Comparison of ENCODE assay signal across 8 cellular contexts in the genomic region with DNA sequence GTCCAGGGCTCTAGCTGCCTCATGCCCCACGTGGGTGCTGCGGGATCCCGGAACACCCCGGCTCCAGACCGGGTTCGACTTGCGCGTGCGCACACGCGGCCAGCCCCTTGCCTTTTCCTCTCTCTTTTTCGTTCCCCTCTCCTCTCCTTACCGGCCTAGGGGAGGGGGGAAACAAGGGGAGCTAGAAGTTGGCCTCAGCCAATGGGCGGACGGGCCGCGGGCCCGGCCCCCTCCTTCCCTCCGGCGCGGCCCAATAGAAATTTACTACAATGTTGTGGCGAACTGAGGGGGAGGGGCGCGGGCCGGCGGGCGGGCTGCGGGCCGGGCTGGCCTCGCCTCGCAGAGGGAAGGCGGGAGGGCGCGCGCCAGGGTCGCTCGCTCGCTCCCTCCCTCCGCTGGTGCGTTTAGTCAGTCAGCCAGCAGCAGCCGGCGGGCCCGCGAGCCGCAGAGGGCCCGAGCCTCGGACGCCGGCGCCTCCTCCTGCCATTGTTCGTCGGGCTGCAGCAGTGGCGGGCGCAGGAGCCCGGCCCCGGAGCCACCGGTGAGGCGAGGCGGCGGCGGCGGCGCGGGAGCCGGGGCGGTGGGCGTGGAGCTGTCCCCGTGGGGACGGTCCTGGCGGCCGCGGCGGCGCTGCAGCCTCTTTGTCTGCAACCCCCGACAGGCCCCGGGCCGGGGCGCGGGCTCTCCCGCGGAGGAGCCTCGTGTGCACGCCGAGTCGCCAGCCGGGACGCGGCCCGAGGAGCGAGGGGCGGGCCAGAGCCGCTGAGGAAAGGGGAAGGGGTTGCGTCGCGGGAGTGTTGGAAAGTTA. TPM values are rescaled to one million over a fixed set of nuclear protein-coding genes. Genes with fewer than 3 reads are reported as not detected.
DNase-seq lines count a peak whose midpoint lies in the region; ATAC-seq, FAIRE-seq and TF ChIP-seq lines count a peak whose summit lies in the region.

EPB41 (plus strand) TSS at position 342 of the 808 bp plus-strand sequence. CDS start 72,869 bp downstream, outside the sequence.

- CTCF ChIA-PET in A673 (lab: Charles Lee) (interaction anchor here (0.6 to 1.0 kb wide), 2 partner anchors 16 to 32 kb away, joined by 3 read pairs; no protein-coding TSS in a partner anchor), WTC11 (lab: Charles Lee) (interaction anchor here (0.6 to 2.4 kb wide), 17 partner anchors 12 to 823 kb away, joined by 3 to 23 read pairs (median 4); partner anchors contain the start of genes SRSF4 and TMEM200B)

- BruUV-seq in A673 (replicated peaks; lab: Mats Ljungman, UMichigan), result no TSS peak

- H3K27ac ChIP-seq in A673 (ENCODE audit: low read depth, low read length, poor library complexity, severe bottlenecking), result peak within 1 kb of the TSS; percentile 88

- no peak for FAIRE-seq in bronchial epithelial cell (lab: Jason Lieb, UNC)

- no peaks in the 10 kb centered on the region for H3K9me3 Mint-ChIP-seq in WTC11

- H3K27ac Mint-ChIP-seq in WTC11, result peak within 1 kb of the TSS; percentile 97

- POLR2A ChIA-PET in A673 (lab: Charles Lee; ENCODE audit: low non-redundant PET), result interaction anchor here (0.6 to 0.7 kb wide), 2 partner anchors 247 to 275 kb away, joined by 4 to 7 read pairs; no protein-coding TSS in a partner anchor
- POLR2A ChIA-PET in WTC11 (lab: Charles Lee), result interaction anchor here (0.5 to 1.9 kb wide), 16 partner anchors 10 to 272 kb away, joined by 3 to 7 read pairs (median 4); partner anchors contain the start of genes SRSF4 and YTHDF2

- no peaks in the 10 kb centered on the region for H3K27me3 ChIP-seq in A673 (replicated peaks; ENCODE audit: insufficient read depth, low read depth, low read length, poor library complexity)
- H3K27me3 ChIP-seq in bronchial epithelial cell (ENCODE audit: control insufficient read depth, insufficient read depth, low read length), result no peaks in the 10 kb centered on the region

- ATAC-seq in GM18907 (IDR thresholded peaks at IDR 0.05; ENCODE audit: unreplicated experiment) (peak; percentile 87), HG03159 (IDR thresholded peaks at IDR 0.05; ENCODE audit: unreplicated experiment) (peak; percentile 87), WTC11 (peak; percentile 96)

- H3K4me3 Mint-ChIP-seq in WTC11, result peak within 1 kb of the TSS; percentile 97

- H3K9me3 ChIP-seq in A673 (ENCODE audit: low read depth, low read length, poor library complexity, severe bottlenecking), result no peaks in the 10 kb centered on the region

- peaks cover 26% of the 10 kb centered on the region for H3K4me1 Mint-ChIP-seq in WTC11

- peak; percentile 99 for DNase-seq in A673 (ENCODE audit: low spot score)
- DNase-seq in NCI-H2227 treated with DMSO at 0.1 percent for 48 hours (lab: John Stamatoyannopoulos, UW), result peak; percentile 97
- DNase-seq in WTC11 (ENCODE audit: low spot score), result peak; percentile 97
- DNase-seq in bronchial epithelial cell (ENCODE audit: low read depth), result peak; percentile 70
- DNase-seq in inferior parietal cortex (ENCODE audit: extremely low spot score), result peak; percentile 81
- peak; percentile 74 for DNase-seq in smooth muscle cell of the brain vasculature (ENCODE audit: low read depth, low spot score)

- H3K27me3 Mint-ChIP-seq in WTC11 (ENCODE audit: low read depth), result no peaks in the 10 kb centered on the region

- peaks cover 38% of the 10 kb centered on the region for H3K4me1 ChIP-seq in A673 (ENCODE audit: insufficient read depth, low read length, poor library complexity, severe bottlenecking)

- H3K4me3 ChIP-seq in A673 (ENCODE audit: low read depth, low read length, poor library complexity, severe bottlenecking), result peak within 1 kb of the TSS; percentile 89
- peak within 1 kb of the TSS; percentile 56 for H3K4me3 ChIP-seq in bronchial epithelial cell (ENCODE audit: low read depth, low read length)

- TF ChIP-seq CTCF in A673 (conservative IDR thresholded peaks at IDR 0.05; ENCODE audit: low read depth, low read length) (no peak), WTC11 (IDR thresholded peaks at IDR 0.05) (no peak), bronchial epithelial cell (IDR thresholded peaks at IDR 0.05; ENCODE audit: insufficient read depth, low read length, severe bottlenecking) (no peak)

- intact Hi-C loops in A673 (cut with micrococcal nuclease; ENCODE audit: unreplicated experiment), result loop anchor here (5.0 kb wide), 1 partner anchor 73 kb away; no protein-coding TSS in a partner anchor

- peaks cover 12% of the 10 kb centered on the region for H3K36me3 ChIP-seq in A673 (ENCODE audit: insufficient read depth, low read length, poor library complexity, severe bottlenecking)
- H3K36me3 ChIP-seq in bronchial epithelial cell (ENCODE audit: control insufficient read depth, insufficient read depth, low read length), result no peaks in the 10 kb centered on the region

- H3K36me3 Mint-ChIP-seq in WTC11, result no peaks in the 10 kb centered on the region

TF ChIP-seq in WTC11, 78 proteins besides CTCF, POLR2A, EP300 and RAD21 (continues in another document):
- no peak for TF ChIP-seq IRF1 (CRISPR knock-in tag; IDR thresholded peaks at IDR 0.05)
- TF ChIP-seq HMGXB4 (CRISPR knock-in tag; IDR thresholded peaks at IDR 0.05), result no peak
- no peak for TF ChIP-seq CREM (CRISPR knock-in tag; IDR thresholded peaks at IDR 0.05)
- no peak for TF ChIP-seq ATF1 (CRISPR knock-in tag; IDR thresholded peaks at IDR 0.05)
- peak; percentile 83; the same call in 1 of the 2 replicates for TF ChIP-seq USF1 (CRISPR knock-in tag; IDR thresholded peaks at IDR 0.05)
- TF ChIP-seq E2F5 (CRISPR knock-in tag; IDR thresholded peaks at IDR 0.05), result peak; percentile 88; the same call in 1 of the 2 replicates
- TF ChIP-seq, protein P1, sequence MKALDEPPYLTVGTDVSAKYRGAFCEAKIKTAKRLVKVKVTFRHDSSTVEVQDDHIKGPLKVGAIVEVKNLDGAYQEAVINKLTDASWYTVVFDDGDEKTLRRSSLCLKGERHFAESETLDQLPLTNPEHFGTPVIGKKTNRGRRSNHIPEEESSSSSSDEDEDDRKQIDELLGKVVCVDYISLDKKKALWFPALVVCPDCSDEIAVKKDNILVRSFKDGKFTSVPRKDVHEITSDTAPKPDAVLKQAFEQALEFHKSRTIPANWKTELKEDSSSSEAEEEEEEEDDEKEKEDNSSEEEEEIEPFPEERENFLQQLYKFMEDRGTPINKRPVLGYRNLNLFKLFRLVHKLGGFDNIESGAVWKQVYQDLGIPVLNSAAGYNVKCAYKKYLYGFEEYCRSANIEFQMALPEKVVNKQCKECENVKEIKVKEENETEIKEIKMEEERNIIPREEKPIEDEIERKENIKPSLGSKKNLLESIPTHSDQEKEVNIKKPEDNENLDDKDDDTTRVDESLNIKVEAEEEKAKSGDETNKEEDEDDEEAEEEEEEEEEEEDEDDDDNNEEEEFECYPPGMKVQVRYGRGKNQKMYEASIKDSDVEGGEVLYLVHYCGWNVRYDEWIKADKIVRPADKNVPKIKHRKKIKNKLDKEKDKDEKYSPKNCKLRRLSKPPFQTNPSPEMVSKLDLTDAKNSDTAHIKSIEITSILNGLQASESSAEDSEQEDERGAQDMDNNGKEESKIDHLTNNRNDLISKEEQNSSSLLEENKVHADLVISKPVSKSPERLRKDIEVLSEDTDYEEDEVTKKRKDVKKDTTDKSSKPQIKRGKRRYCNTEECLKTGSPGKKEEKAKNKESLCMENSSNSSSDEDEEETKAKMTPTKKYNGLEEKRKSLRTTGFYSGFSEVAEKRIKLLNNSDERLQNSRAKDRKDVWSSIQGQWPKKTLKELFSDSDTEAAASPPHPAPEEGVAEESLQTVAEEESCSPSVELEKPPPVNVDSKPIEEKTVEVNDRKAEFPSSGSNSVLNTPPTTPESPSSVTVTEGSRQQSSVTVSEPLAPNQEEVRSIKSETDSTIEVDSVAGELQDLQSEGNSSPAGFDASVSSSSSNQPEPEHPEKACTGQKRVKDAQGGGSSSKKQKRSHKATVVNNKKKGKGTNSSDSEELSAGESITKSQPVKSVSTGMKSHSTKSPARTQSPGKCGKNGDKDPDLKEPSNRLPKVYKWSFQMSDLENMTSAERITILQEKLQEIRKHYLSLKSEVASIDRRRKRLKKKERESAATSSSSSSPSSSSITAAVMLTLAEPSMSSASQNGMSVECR (CRISPR knock-in tag; IDR thresholded peaks at IDR 0.05; ENCODE audit: borderline replicate concordance), result no peak
- no peak for TF ChIP-seq SOX15 (CRISPR knock-in tag; IDR thresholded peaks at IDR 0.05)

RNA-seq across cellular contexts. Expression of gene EPB41, which starts in this region (rescaled TPM):
- total RNA-seq in A673 (2021), result 337 TPM in 2 replicates
- total RNA-seq in WTC11 (2021), result 80.6 to 85.0 TPM (median 81.2 TPM) in 3 replicates
- total RNA-seq in bronchial epithelial cell, result 21.6 and 28.9 TPM in 2 replicates

Comparison
In these comparisons a context has a peak if more than half of its experiments do, and no peak if none do; other contexts are left out.
1. Peak in every context shown above with its lines: DNase-seq, ATAC-seq, H3K4me3 ChIP-seq and H3K27ac ChIP-seq.